ENCODE assay signal across 27 cellular contexts in the genomic region with DNA sequence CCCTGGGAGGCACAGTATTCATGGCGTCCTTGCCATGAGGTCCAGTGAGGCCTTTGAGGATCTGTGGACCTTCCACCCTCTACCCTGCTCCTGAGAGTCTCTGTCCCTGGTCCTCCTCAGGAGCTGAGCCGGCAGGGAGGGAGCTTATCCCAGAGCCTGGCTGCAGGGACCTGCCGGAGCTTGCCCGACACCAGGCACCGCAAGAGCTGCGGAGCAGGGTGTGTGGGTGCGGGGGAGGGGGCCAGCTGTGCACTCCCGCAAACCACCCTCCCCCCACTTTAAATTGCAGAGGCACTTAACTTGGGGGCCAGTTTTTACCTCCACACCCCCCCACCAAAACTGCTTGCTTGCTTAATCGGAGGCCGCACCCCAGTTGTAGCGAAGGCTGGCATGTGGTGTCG. TPM values are rescaled to one million over a fixed set of nuclear protein-coding genes. Genes with fewer than 3 reads are reported as not detected.
A peak's percentile ranks its signal among the peaks of the same experiment; 100 is the strongest.
DNase-seq lines count a peak whose midpoint lies in the region; ATAC-seq and TF ChIP-seq lines count a peak whose summit lies in the region.
"Had no signal": no experiment of that assay in that cellular context is flagged by ENCODE, and none has a peak within 500 bp of the region (broad histone marks: within the 10 kb centered on the region; RNA-seq: fewer than 3 reads in every experiment).

No MANE protein-coding gene starts in this region.

- peaks cover 1% of the 10 kb centered on the region for H3K36me3 ChIP-seq in H7 (replicated peaks; ENCODE audit: control insufficient read depth, insufficient read depth, low read length)
- H3K36me3 ChIP-seq in prostate gland = no peaks in the 10 kb centered on the region
- H3K36me3 ChIP-seq in left lung = no peaks in the 10 kb centered on the region

- H3K4me3 Mint-ChIP-seq in activated CD8-positive, alpha-beta T cell treated with anti-CD3 and anti-CD28 coated beads for 36 hours = no peak overlapping the region
- H3K4me3 Mint-ChIP-seq: activated B cell treated with CpG ODN at 0.5 μM for 24 hours; activated CD4-positive, alpha-beta memory T cell treated with anti-CD3 and anti-CD28 coated beads, Interleukin-2, amount 10 ng/mL, durations not matched to agents 7 days and 5 days; activated naive CD4-positive, alpha-beta T cell treated with anti-CD3 and anti-CD28 coated beads, Interleukin-2, amount 10 ng/mL, durations not matched to agents 7 days and 5 days; activated T-cell treated with anti-CD3 and anti-CD28 coated beads, Interleukin-2, amount 50 U/mL, for 24 hours; CD14-positive monocyte; natural killer cell had no signal

- H3K27ac ChIP-seq in prostate gland (peak overlapping the region; percentile 83 to 88), left lung (no peak overlapping the region)

- TF ChIP-seq CTCF in prostate gland (IDR thresholded peaks at IDR 0.05) (no peak), left lung (IDR thresholded peaks at IDR 0.05) (no peak)
- TF ChIP-seq CTCF in activated CD8-positive, alpha-beta T cell treated with anti-CD3 and anti-CD28 coated beads for 36 hours (IDR thresholded peaks at IDR 0.05) = no peak

- H3K36me3 Mint-ChIP-seq in activated CD8-positive, alpha-beta T cell treated with anti-CD3 and anti-CD28 coated beads for 36 hours (ENCODE audit: low read depth) = no peaks in the 10 kb centered on the region
- H3K36me3 Mint-ChIP-seq: natural killer cell had no signal

- no peak for TF ChIP-seq POLR2A in prostate gland (IDR thresholded peaks at IDR 0.05)

- peak; percentile 45 for ATAC-seq in esophagus mucosa
- no peak for ATAC-seq in activated CD8-positive, alpha-beta T cell treated with anti-CD3 and anti-CD28 coated beads for 36 hours
- no peak for ATAC-seq in left lung
- ATAC-seq: natural killer cell, PC-3 had no signal

- H3K27me3 Mint-ChIP-seq in activated CD8-positive, alpha-beta T cell treated with anti-CD3 and anti-CD28 coated beads for 36 hours = no peaks in the 10 kb centered on the region
- H3K27me3 Mint-ChIP-seq: activated B cell treated with CpG ODN at 0.5 μM for 24 hours; activated CD4-positive, alpha-beta memory T cell treated with anti-CD3 and anti-CD28 coated beads, Interleukin-2, amount 10 ng/mL, durations not matched to agents 7 days and 5 days; activated naive CD4-positive, alpha-beta T cell treated with anti-CD3 and anti-CD28 coated beads, Interleukin-2, amount 10 ng/mL, durations not matched to agents 7 days and 5 days; activated T-cell treated with anti-CD3 and anti-CD28 coated beads, Interleukin-2, amount 50 U/mL, for 24 hours; progenitor cell of endocrine pancreas had no signal

- 66% methylated on average over 12 of the region's 12 CpGs for WGBS in prostate gland

- H3K9me3 ChIP-seq in prostate gland (no peaks in the 10 kb centered on the region), left lung (no peaks in the 10 kb centered on the region)

- H3K9me3 Mint-ChIP-seq in activated CD8-positive, alpha-beta T cell treated with anti-CD3 and anti-CD28 coated beads for 36 hours = no peaks in the 10 kb centered on the region
- H3K9me3 Mint-ChIP-seq: activated B cell treated with CpG ODN at 0.5 μM for 24 hours; activated CD4-positive, alpha-beta memory T cell treated with anti-CD3 and anti-CD28 coated beads, Interleukin-2, amount 10 ng/mL, durations not matched to agents 7 days and 5 days; activated naive CD4-positive, alpha-beta T cell treated with anti-CD3 and anti-CD28 coated beads, Interleukin-2, amount 10 ng/mL, durations not matched to agents 7 days and 5 days; activated T-cell treated with anti-CD3 and anti-CD28 coated beads, Interleukin-2, amount 50 U/mL, for 24 hours; natural killer cell had no signal

- POLR2A ChIA-PET in activated CD8-positive, alpha-beta T cell treated with anti-CD3 and anti-CD28 coated beads for 36 hours (lab: Charles Lee) = no interaction called here

- CTCF ChIA-PET in activated CD8-positive, alpha-beta T cell treated with anti-CD3 and anti-CD28 coated beads for 36 hours (lab: Charles Lee) = no interaction called here

- peak; percentile 75 for DNase-seq in H7
- DNase-seq in NCI-H526 treated with DMSO at 0.1 percent for 48 hours (lab: John Stamatoyannopoulos, UW) = peak; percentile 6
- DNase-seq in prostate gland (ENCODE audit: low spot score) = no peak
- DNase-seq in activated CD8-positive, alpha-beta T cell treated with anti-CD3 and anti-CD28 coated beads for 36 hours = no peak
- DNase-seq in GM19238 (ENCODE audit: insufficient read length, low spot score) = no peak
- no peak for DNase-seq in left lung
- DNase-seq in NCI-H1930 (lab: John Stamatoyannopoulos, UW) = no peak
- DNase-seq: activated B cell treated with CpG ODN at 0.5 μM for 24 hours; activated CD4-positive, alpha-beta memory T cell treated with anti-CD3 and anti-CD28 coated beads, Interleukin-2, amount 10 ng/mL, durations not matched to agents 7 days and 5 days; activated naive CD4-positive, alpha-beta T cell treated with anti-CD3 and anti-CD28 coated beads, Interleukin-2, amount 10 ng/mL, durations not matched to agents 7 days and 5 days; activated T-cell treated with anti-CD3 and anti-CD28 coated beads, Interleukin-2, amount 50 U/mL, for 24 hours; DMS153; hippocampal formation; KG1; kidney; natural killer cell; NCI-H1048; NCI-H2081; NCI-H774; PC-3; small intestine; stimulated activated CD4-positive, alpha-beta T cell treated with anti-CD3 and anti-CD28 coated beads, Interleukin-4, amount 100 ng/mL, for 24 hours; T-helper 2 cell had no signal

- H3K4me3 ChIP-seq in H7 (ENCODE audit: insufficient read depth, low read depth, low read length) (no peak overlapping the region), prostate gland (no peak overlapping the region), left lung (no peak overlapping the region)

- H3K27me3 ChIP-seq in H7 (ENCODE audit: control insufficient read depth, insufficient read depth, low read length) (no peaks in the 10 kb centered on the region), prostate gland (replicated peaks; ENCODE audit: insufficient read depth) (no peaks in the 10 kb centered on the region), left lung (no peaks in the 10 kb centered on the region)

- H3K27ac Mint-ChIP-seq in activated CD8-positive, alpha-beta T cell treated with anti-CD3 and anti-CD28 coated beads for 36 hours = no peak overlapping the region
- H3K27ac Mint-ChIP-seq: activated B cell treated with CpG ODN at 0.5 μM for 24 hours; activated CD4-positive, alpha-beta memory T cell treated with anti-CD3 and anti-CD28 coated beads, Interleukin-2, amount 10 ng/mL, durations not matched to agents 7 days and 5 days; activated naive CD4-positive, alpha-beta T cell treated with anti-CD3 and anti-CD28 coated beads, Interleukin-2, amount 10 ng/mL, durations not matched to agents 7 days and 5 days; activated T-cell treated with anti-CD3 and anti-CD28 coated beads, Interleukin-2, amount 50 U/mL, for 24 hours; natural killer cell; progenitor cell of endocrine pancreas had no signal

- intact Hi-C loops in prostate gland (cut with DNase I) (no loop called here), left lung (cut with DNase I) (no loop called here)
- intact Hi-C loops in activated CD8-positive, alpha-beta T cell treated with anti-CD3 and anti-CD28 coated beads for 36 hours (cut with micrococcal nuclease) = no loop called here

- peaks cover 7% of the 10 kb centered on the region for H3K4me1 Mint-ChIP-seq in activated CD8-positive, alpha-beta T cell treated with anti-CD3 and anti-CD28 coated beads for 36 hours (ENCODE audit: low read depth)
- H3K4me1 Mint-ChIP-seq: activated B cell treated with CpG ODN at 0.5 μM for 24 hours had no signal

- peaks cover 12% of the 10 kb centered on the region for H3K4me1 ChIP-seq in prostate gland (replicated peaks)
- H3K4me1 ChIP-seq in left lung = peaks cover 7 to 25% of the 10 kb centered on the region in 2 donors

RNA-seq across cellular contexts. Expression of a gene that starts 0.6 kb away (rescaled TPM):
- not detected in 2 replicates for total RNA-seq in H7 (2014; rRNA removed; shearing (Covaris generic))
- total RNA-seq in esophagus mucosa (133 TPM), prostate gland (10 to 100 TPM in 1 of 2 donors, 1 to 10 TPM in 1; 7.0 to 10.3 TPM), left lung (1 to 10 TPM; 1.6 to 3.4 TPM)
- not detected for total RNA-seq in activated CD8-positive, alpha-beta T cell treated with anti-CD3 and anti-CD28 coated beads for 36 hours
- total RNA-seq: activated B cell treated with CpG ODN at 0.5 μM for 24 hours; activated CD4-positive, alpha-beta memory T cell treated with anti-CD3 and anti-CD28 coated beads, Interleukin-2, amount 10 ng/mL, durations not matched to agents 7 days and 5 days; natural killer cell; PC-3; SK-MEL-5 had no signal

Comparison
In these comparisons a context has a peak if more than half of its experiments do, and no peak if none do; other contexts are left out.
1. DNase-seq: peak in H7 (single experiment) and NCI-H526 treated with DMSO at 0.1 percent for 48 hours (single experiment); none in prostate gland (single experiment), activated CD8-positive, alpha-beta T cell treated with anti-CD3 and anti-CD28 coated beads for 36 hours (single experiment), GM19238 (single experiment), left lung (0 of 2) and NCI-H1930 (0 of 2).
2. H3K27ac ChIP-seq: peak in prostate gland (2 of 2); none in left lung (0 of 2).
3. RNA of a gene that starts 0.6 kb away (total RNA-seq): 133 TPM in esophagus mucosa (single experiment); 7.0 to 10.3 TPM in prostate gland, 1.6 to 3.4 TPM in left lung, not detected in H7 and not detected in activated CD8-positive, alpha-beta T cell treated with anti-CD3 and anti-CD28 coated beads for 36 hours; every median in the first group is over 10 times any median in the second.